In the genomic region with DNA sequence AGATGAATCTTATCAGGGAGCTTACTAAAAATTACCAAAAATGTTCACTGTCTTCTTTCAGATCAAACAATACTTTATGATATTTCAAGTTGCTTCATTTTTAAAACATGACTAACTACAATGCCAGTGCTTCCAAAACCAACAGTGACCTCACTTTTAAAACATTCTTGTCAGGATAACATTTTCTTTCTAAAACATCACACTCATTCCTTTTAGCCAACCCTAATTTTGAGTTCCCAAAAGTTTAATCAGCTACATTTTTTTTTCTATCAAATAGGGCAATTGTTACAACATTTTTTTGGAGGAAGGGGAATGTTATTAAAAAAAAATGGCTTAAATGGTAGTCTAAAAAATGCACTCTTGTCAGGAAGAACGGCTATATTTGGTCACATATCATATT, we compare ENCODE assay signal across 1 cellular context.
TF ChIP-seq lines count a peak whose summit lies in the region.

No MANE protein-coding gene starts in this region.

TF ChIP-seq in HEK293, 187 proteins besides CTCF, POLR2A, EP300 and RAD21 (continued from another document):
- TF ChIP-seq, protein P1, sequence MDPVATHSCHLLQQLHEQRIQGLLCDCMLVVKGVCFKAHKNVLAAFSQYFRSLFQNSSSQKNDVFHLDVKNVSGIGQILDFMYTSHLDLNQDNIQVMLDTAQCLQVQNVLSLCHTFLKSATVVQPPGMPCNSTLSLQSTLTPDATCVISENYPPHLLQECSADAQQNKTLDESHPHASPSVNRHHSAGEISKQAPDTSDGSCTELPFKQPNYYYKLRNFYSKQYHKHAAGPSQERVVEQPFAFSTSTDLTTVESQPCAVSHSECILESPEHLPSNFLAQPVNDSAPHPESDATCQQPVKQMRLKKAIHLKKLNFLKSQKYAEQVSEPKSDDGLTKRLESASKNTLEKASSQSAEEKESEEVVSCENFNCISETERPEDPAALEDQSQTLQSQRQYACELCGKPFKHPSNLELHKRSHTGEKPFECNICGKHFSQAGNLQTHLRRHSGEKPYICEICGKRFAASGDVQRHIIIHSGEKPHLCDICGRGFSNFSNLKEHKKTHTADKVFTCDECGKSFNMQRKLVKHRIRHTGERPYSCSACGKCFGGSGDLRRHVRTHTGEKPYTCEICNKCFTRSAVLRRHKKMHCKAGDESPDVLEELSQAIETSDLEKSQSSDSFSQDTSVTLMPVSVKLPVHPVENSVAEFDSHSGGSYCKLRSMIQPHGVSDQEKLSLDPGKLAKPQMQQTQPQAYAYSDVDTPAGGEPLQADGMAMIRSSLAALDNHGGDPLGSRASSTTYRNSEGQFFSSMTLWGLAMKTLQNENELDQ (tag by site-specific recombination; IDR thresholded peaks at IDR 0.05; ENCODE audit: low read depth): no peak
- TF ChIP-seq ZNF354C (tag by site-specific recombination; IDR thresholded peaks at IDR 0.05; ENCODE audit: borderline replicate concordance, low read depth): no peak
- TF ChIP-seq ZFP69B (tag by site-specific recombination; IDR thresholded peaks at IDR 0.05): no peak
- no peak for TF ChIP-seq ZNF302 (tag by site-specific recombination; IDR thresholded peaks at IDR 0.05; ENCODE audit: low read depth)
- no peak for TF ChIP-seq OSR2 (tag by site-specific recombination; IDR thresholded peaks at IDR 0.05)
- no peak for TF ChIP-seq ZNF521 (tag by site-specific recombination; IDR thresholded peaks at IDR 0.05)
- no peak for TF ChIP-seq ZNF174 (tag by site-specific recombination; IDR thresholded peaks at IDR 0.05)
- TF ChIP-seq, protein P2, sequence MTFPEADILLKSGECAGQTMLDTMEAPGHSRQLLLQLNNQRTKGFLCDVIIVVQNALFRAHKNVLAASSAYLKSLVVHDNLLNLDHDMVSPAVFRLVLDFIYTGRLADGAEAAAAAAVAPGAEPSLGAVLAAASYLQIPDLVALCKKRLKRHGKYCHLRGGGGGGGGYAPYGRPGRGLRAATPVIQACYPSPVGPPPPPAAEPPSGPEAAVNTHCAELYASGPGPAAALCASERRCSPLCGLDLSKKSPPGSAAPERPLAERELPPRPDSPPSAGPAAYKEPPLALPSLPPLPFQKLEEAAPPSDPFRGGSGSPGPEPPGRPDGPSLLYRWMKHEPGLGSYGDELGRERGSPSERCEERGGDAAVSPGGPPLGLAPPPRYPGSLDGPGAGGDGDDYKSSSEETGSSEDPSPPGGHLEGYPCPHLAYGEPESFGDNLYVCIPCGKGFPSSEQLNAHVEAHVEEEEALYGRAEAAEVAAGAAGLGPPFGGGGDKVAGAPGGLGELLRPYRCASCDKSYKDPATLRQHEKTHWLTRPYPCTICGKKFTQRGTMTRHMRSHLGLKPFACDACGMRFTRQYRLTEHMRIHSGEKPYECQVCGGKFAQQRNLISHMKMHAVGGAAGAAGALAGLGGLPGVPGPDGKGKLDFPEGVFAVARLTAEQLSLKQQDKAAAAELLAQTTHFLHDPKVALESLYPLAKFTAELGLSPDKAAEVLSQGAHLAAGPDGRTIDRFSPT (tag by site-specific recombination; IDR thresholded peaks at IDR 0.05): no peak
- no peak; the same call in 1 of the 2 replicates for TF ChIP-seq ZNF366 (tag by site-specific recombination; conservative IDR thresholded peaks at IDR 0.05)
- TF ChIP-seq ZNF335 (tag by site-specific recombination; conservative IDR thresholded peaks at IDR 0.05): peak; percentile 28; the same call in 1 of the 2 replicates
- TF ChIP-seq ZNF629 (tag by site-specific recombination; IDR thresholded peaks at IDR 0.05): peak; percentile 27; the same call in 1 of the 2 replicates
- TF ChIP-seq ZNF146 (tag by site-specific recombination; IDR thresholded peaks at IDR 0.05): no peak
- TF ChIP-seq, protein P3, sequence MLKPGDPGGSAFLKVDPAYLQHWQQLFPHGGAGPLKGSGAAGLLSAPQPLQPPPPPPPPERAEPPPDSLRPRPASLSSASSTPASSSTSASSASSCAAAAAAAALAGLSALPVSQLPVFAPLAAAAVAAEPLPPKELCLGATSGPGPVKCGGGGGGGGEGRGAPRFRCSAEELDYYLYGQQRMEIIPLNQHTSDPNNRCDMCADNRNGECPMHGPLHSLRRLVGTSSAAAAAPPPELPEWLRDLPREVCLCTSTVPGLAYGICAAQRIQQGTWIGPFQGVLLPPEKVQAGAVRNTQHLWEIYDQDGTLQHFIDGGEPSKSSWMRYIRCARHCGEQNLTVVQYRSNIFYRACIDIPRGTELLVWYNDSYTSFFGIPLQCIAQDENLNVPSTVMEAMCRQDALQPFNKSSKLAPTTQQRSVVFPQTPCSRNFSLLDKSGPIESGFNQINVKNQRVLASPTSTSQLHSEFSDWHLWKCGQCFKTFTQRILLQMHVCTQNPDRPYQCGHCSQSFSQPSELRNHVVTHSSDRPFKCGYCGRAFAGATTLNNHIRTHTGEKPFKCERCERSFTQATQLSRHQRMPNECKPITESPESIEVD (tag by site-specific recombination; IDR thresholded peaks at IDR 0.05): no peak
- no peak for TF ChIP-seq EGR2 (tag by site-specific recombination; IDR thresholded peaks at IDR 0.05; ENCODE audit: low read depth)
- TF ChIP-seq, protein P4, sequence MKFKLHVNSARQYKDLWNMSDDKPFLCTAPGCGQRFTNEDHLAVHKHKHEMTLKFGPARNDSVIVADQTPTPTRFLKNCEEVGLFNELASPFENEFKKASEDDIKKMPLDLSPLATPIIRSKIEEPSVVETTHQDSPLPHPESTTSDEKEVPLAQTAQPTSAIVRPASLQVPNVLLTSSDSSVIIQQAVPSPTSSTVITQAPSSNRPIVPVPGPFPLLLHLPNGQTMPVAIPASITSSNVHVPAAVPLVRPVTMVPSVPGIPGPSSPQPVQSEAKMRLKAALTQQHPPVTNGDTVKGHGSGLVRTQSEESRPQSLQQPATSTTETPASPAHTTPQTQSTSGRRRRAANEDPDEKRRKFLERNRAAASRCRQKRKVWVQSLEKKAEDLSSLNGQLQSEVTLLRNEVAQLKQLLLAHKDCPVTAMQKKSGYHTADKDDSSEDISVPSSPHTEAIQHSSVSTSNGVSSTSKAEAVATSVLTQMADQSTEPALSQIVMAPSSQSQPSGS (tag by site-specific recombination; IDR thresholded peaks at IDR 0.05; ENCODE audit: low read depth): 0 out of 2 replicates have a peak, but pooled peaks have one; percentile 6
